Comparison of ENCODE assay signal across 20 cellular contexts in genomic region chr1:5718716-5719632, GRCh38.
DNase-seq lines count a peak whose midpoint lies in the region; ATAC-seq and TF ChIP-seq lines count a peak whose summit lies in the region.
"Had no signal": no experiment of that assay in that cellular context is flagged by ENCODE, and none has a peak within 500 bp of the region (broad histone marks: within the 10 kb centered on the region; RNA-seq: fewer than 3 reads in every experiment).

No MANE protein-coding gene starts in this region.

- H2AFZ ChIP-seq in HCT116 (ENCODE audit: low read depth, low read length, poor library complexity, severe bottlenecking), result no peak overlapping the region

- no peaks in the 10 kb centered on the region for H3K27me3 ChIP-seq in HCT116 (ENCODE audit: insufficient read depth, low read length)

- peaks cover 3 to 13% of the 10 kb centered on the region in 2 experiments; a peak in 3 of 4 replicates for H3K4me1 ChIP-seq in HCT116 (ENCODE audit: control insufficient read depth in 1 of 2, insufficient read depth in 2 of 2, low read length in 2 of 2)

- H3K27ac ChIP-seq in 22Rv1 (no peak overlapping the region), HCT116 (ENCODE audit: low read depth, low read length) (no peak overlapping the region)
- H3K27ac ChIP-seq: KMS-11, left ventricle myocardium inferior had no signal

- no peak for TF ChIP-seq POLR2A in HCT116 (IDR thresholded peaks at IDR 0.05; ENCODE audit: borderline replicate concordance, extremely low read depth, insufficient read depth, insufficient read length)

- DNase-seq in HCT116 (ENCODE audit: low read depth, low spot score), result no peak
- DNase-seq in ecto neural progenitor cell (ENCODE audit: low spot score), result peak; percentile 63
- DNase-seq in nephron progenitor cell, result peak; percentile 34
- no peak for DNase-seq in LoVo (ENCODE audit: low spot score)
- DNase-seq in inferior parietal cortex (ENCODE audit: extremely low spot score), result no peak
- DNase-seq: activated CD4-positive, CD25-positive, alpha-beta regulatory T cell; CD4-positive, CD25-positive, alpha-beta regulatory T cell; DMS153; effector memory CD8-positive, alpha-beta T cell; left ventricle myocardium inferior; NCI-H1105; NCI-H69; stimulated activated naive CD8-positive, alpha-beta T cell treated with anti-CD3 and anti-CD28 coated beads, Interleukin-15, amount 100 ng/mL, for 72 hours; T-helper 2 cell had no signal

- no peak overlapping the region for H3K4me3 ChIP-seq in HCT116 (replicated peaks in 1 of 2; ENCODE audit: low read depth in 1 of 2, low read length in 2 of 2)
- H3K4me3 ChIP-seq: left ventricle myocardium inferior had no signal

- peaks cover 26% of the 10 kb centered on the region for H3K9me3 Mint-ChIP-seq in nephron progenitor cell
- H3K9me3 Mint-ChIP-seq: activated naive CD4-positive, alpha-beta T cell treated with anti-CD3 and anti-CD28 coated beads, Interleukin-2, amount 50 U/mL, for 72 hours had no signal

- TF ChIP-seq CTCF in 22Rv1 (IDR thresholded peaks at IDR 0.05), result peak; percentile 25
- TF ChIP-seq CTCF in HCT116 (IDR thresholded peaks at IDR 0.05 in 2 of 3, conservative IDR thresholded peaks at IDR 0.05 in 1 of 3; ENCODE audit: borderline replicate concordance in 1 of 3, insufficient read depth in 1 of 3, low read depth in 2 of 3, low read length in 2 of 3), result 0 out of 6 replicates have a peak, but pooled peaks of 1 of the 3 experiments have one; percentile 7
- no peak for TF ChIP-seq CTCF in nephron progenitor cell (IDR thresholded peaks at IDR 0.05)

- CTCF ChIA-PET in HCT116 (lab: Charles Lee), result no interaction called here

- ATAC-seq in HCT116, result no peak
- no peak for ATAC-seq in GM21529 (IDR thresholded peaks at IDR 0.05; ENCODE audit: unreplicated experiment)
- ATAC-seq in GM21528 (IDR thresholded peaks at IDR 0.05; ENCODE audit: low FRiP score, unreplicated experiment), result no peak
- ATAC-seq: activated naive CD4-positive, alpha-beta T cell treated with anti-CD3 and anti-CD28 coated beads, Interleukin-2, amount 50 U/mL, for 72 hours; effector memory CD8-positive, alpha-beta T cell; stimulated activated naive CD8-positive, alpha-beta T cell treated with anti-CD3 and anti-CD28 coated beads, Interleukin-15, amount 100 ng/mL, for 72 hours had no signal

- H3K9ac ChIP-seq in HCT116 (ENCODE audit: low read length), result no peak overlapping the region
- H3K9ac ChIP-seq: KMS-11 had no signal

- no peaks in the 10 kb centered on the region for H4K20me1 ChIP-seq in HCT116 (ENCODE audit: insufficient read depth)

- POLR2A ChIA-PET in HCT116 (lab: Charles Lee), result no interaction called here

- peak overlapping the region; percentile 78 for H3K27ac Mint-ChIP-seq in nephron progenitor cell
- H3K27ac Mint-ChIP-seq: activated naive CD4-positive, alpha-beta T cell treated with anti-CD3 and anti-CD28 coated beads, Interleukin-2, amount 50 U/mL, for 72 hours; activated T-helper 1 cell treated with anti-CD3 and anti-CD28 coated beads, Interleukin-12 subunit alpha, Interleukin-12 subunit beta, Interleukin-2, Interleukin-4 antibody, amounts not matched to agents 30 ng/mL and 10 ng/mL and 1 ng/mL, durations not matched to agents 14 hours and 24 hours and 36 hours; CD4-positive, CD25-positive, alpha-beta regulatory T cell; effector memory CD8-positive, alpha-beta T cell; stimulated activated naive CD8-positive, alpha-beta T cell treated with anti-CD3 and anti-CD28 coated beads, Interleukin-15, amount 100 ng/mL, for 72 hours had no signal

- no peak overlapping the region for H3K4me2 ChIP-seq in HCT116 (ENCODE audit: low read length)
- H3K4me2 ChIP-seq: KMS-11 had no signal

- BruUV-seq in HCT116 (replicated peaks; lab: Mats Ljungman, UMichigan), result no TSS peak

- H3K9me2 ChIP-seq in HCT116 (ENCODE audit: insufficient read depth), result no peaks in the 10 kb centered on the region

- RAD21 ChIA-PET in HCT116 (lab: Charles Lee; ENCODE audit: low non-redundant PET in 1 of 2, low total read pairs in 2 of 2, uncharacterized antibody in 2 of 2, unreplicated experiment in 2 of 2), result no interaction called here

- peak overlapping the region; percentile 15 for H3K4me3 Mint-ChIP-seq in nephron progenitor cell
- H3K4me3 Mint-ChIP-seq: activated T-helper 1 cell treated with anti-CD3 and anti-CD28 coated beads, Interleukin-12 subunit alpha, Interleukin-12 subunit beta, Interleukin-2, Interleukin-4 antibody, amounts not matched to agents 30 ng/mL and 10 ng/mL and 1 ng/mL, durations not matched to agents 14 hours and 24 hours and 36 hours; CD4-positive, CD25-positive, alpha-beta regulatory T cell; effector memory CD8-positive, alpha-beta T cell; stimulated activated naive CD8-positive, alpha-beta T cell treated with anti-CD3 and anti-CD28 coated beads, Interleukin-15, amount 100 ng/mL, for 72 hours had no signal

- peaks cover 4% of the 10 kb centered on the region for H3K36me3 Mint-ChIP-seq in nephron progenitor cell (ENCODE audit: low read depth)
- H3K36me3 Mint-ChIP-seq: activated naive CD4-positive, alpha-beta T cell treated with anti-CD3 and anti-CD28 coated beads, Interleukin-2, amount 50 U/mL, for 72 hours; CD4-positive, CD25-positive, alpha-beta regulatory T cell had no signal

- no peaks in the 10 kb centered on the region for H3K36me3 ChIP-seq in HCT116 (ENCODE audit: control insufficient read depth in 1 of 2, insufficient read depth in 2 of 2, low read length in 2 of 2)
- H3K36me3 ChIP-seq: left ventricle myocardium inferior had no signal

- TF ChIP-seq RAD21 in HCT116 (IDR thresholded peaks at IDR 0.05; ENCODE audit: low read depth), result 0 out of 2 replicates have a peak, but pooled peaks have one; percentile 4

- intact Hi-C loops in HCT116 (cut with micrococcal nuclease), result no loop called here

- H3K27me3 Mint-ChIP-seq in nephron progenitor cell (ENCODE audit: low read depth, poor library complexity), result peaks cover 11% of the 10 kb centered on the region

- H3K9me3 ChIP-seq in HCT116 (ENCODE audit: control insufficient read depth in 1 of 2, insufficient read depth in 1 of 2, low read depth in 1 of 2, low read length in 2 of 2), result no peaks in the 10 kb centered on the region

- H3K4me1 Mint-ChIP-seq in nephron progenitor cell, result peaks cover 34% of the 10 kb centered on the region
- H3K4me1 Mint-ChIP-seq: CD4-positive, CD25-positive, alpha-beta regulatory T cell; stimulated activated naive CD8-positive, alpha-beta T cell treated with anti-CD3 and anti-CD28 coated beads, Interleukin-15, amount 100 ng/mL, for 72 hours had no signal

- H3K79me2 ChIP-seq in HCT116 (ENCODE audit: insufficient read depth, low read length), result no peaks in the 10 kb centered on the region

TF ChIP-seq in HCT116, 20 proteins besides CTCF, POLR2A, EP300 and RAD21:
- TF ChIP-seq, protein P1, sequence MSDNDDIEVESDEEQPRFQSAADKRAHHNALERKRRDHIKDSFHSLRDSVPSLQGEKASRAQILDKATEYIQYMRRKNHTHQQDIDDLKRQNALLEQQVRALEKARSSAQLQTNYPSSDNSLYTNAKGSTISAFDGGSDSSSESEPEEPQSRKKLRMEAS (IDR thresholded peaks at IDR 0.05), result no peak
- no peak for TF ChIP-seq ZFX (IDR thresholded peaks at IDR 0.05)
- TF ChIP-seq EGR1 (IDR thresholded peaks at IDR 0.05; ENCODE audit: low read depth), result no peak
- no peak for TF ChIP-seq ELF1 (IDR thresholded peaks at IDR 0.05; ENCODE audit: borderline replicate concordance, low read depth)
- TF ChIP-seq FOSL1 (IDR thresholded peaks at IDR 0.05; ENCODE audit: low read depth), result no peak
- TF ChIP-seq EZH2phosphoT487 (IDR thresholded peaks at IDR 0.05; ENCODE audit: borderline replicate concordance), result no peak
- TF ChIP-seq TCF7L2 (IDR thresholded peaks at IDR 0.05; ENCODE audit: borderline replicate concordance, extremely low read depth, insufficient read depth, insufficient read length), result no peak
- no peak for TF ChIP-seq SRF (IDR thresholded peaks at IDR 0.05; ENCODE audit: low read depth)
- no peak for TF ChIP-seq ZNF274 (IDR thresholded peaks at IDR 0.05; ENCODE audit: low read depth, low read length)
- no peak for TF ChIP-seq YY1 (IDR thresholded peaks at IDR 0.05; ENCODE audit: extremely low read depth, insufficient replicate concordance, low read depth, low read length)
- TF ChIP-seq CBX3 (IDR thresholded peaks at IDR 0.05; ENCODE audit: low read depth), result no peak
- TF ChIP-seq POLR2AphosphoS5 (IDR thresholded peaks at IDR 0.05; ENCODE audit: low read depth, low read length), result no peak
- no peak for TF ChIP-seq EZH2 (IDR thresholded peaks at IDR 0.05)
- TF ChIP-seq JUND (IDR thresholded peaks at IDR 0.05), result no peak

Comparison
In these comparisons a context has a peak if more than half of its experiments do, and no peak if none do; other contexts are left out.
1. DNase-seq: peak in ecto neural progenitor cell (single experiment) and nephron progenitor cell (single experiment); none in HCT116 (single experiment), LoVo (single experiment) and inferior parietal cortex (single experiment).